In genomic region chr5:151216781-151217180, GRCh38 we compare ENCODE assay signal across 17 cellular contexts. TPM values are rescaled to one million over a fixed set of nuclear protein-coding genes. Genes with fewer than 3 reads are reported as not detected.
DNase-seq lines count a peak whose midpoint lies in the region; ATAC-seq and TF ChIP-seq lines count a peak whose summit lies in the region.
"Had no signal": no experiment of that assay in that cellular context is flagged by ENCODE, and none has a peak within 500 bp of the region (broad histone marks: within the 10 kb centered on the region; RNA-seq: fewer than 3 reads in every experiment).

No MANE protein-coding gene starts in this region.

- H3K9ac ChIP-seq in muscle layer of colon (ENCODE audit: low read length) (no peak overlapping the region), mammary epithelial cell (ENCODE audit: insufficient read depth, low read length) (no peak overlapping the region)

- dilution Hi-C loops in mammary epithelial cell (cut with HindIII; ENCODE audit: low sequenced_read_pairs) = no loop called here

- H3K27me3 Mint-ChIP-seq in activated B cell treated with CpG ODN at 0.5 μM for 24 hours = no peaks in the 10 kb centered on the region

- H3K9me3 ChIP-seq in muscle layer of colon (ENCODE audit: low read length) (no peaks in the 10 kb centered on the region), thymus (ENCODE audit: control insufficient read depth) (no peaks in the 10 kb centered on the region), mammary epithelial cell (replicated peaks; ENCODE audit: insufficient read depth, low read length) (no peaks in the 10 kb centered on the region)
- H3K9me3 ChIP-seq: left lung, right atrium auricular region had no signal

- in situ Hi-C loops in mammary epithelial cell (cut with MboI; ENCODE audit: low sequenced_read_pairs in 2 of 2) = no loop called here

- BruUV-seq in mammary epithelial cell (replicated peaks; lab: Mats Ljungman, UMichigan) = no TSS peak

- H3K4me1 ChIP-seq in muscle layer of colon (ENCODE audit: insufficient read depth, low read length) (peaks cover 68% of the 10 kb centered on the region), thymus (ENCODE audit: control insufficient read depth, insufficient read depth, low read length) (peaks cover 40% of the 10 kb centered on the region), mammary epithelial cell (ENCODE audit: insufficient read depth, low read length) (no peaks in the 10 kb centered on the region)

- peak overlapping the region; percentile 79 for H3K27ac ChIP-seq in muscle layer of colon (ENCODE audit: low read depth, low read length)
- no peak overlapping the region for H3K27ac ChIP-seq in thymus (ENCODE audit: low read depth)
- H3K27ac ChIP-seq in mammary epithelial cell (ENCODE audit: insufficient read depth, low read depth, low read length) = no peak overlapping the region

- TF ChIP-seq CTCF in activated B cell treated with CpG ODN at 0.5 μM for 24 hours (IDR thresholded peaks at IDR 0.05) = no peak
- TF ChIP-seq CTCF in mammary epithelial cell (conservative IDR thresholded peaks at IDR 0.05 in 1 of 2, IDR thresholded peaks at IDR 0.05 in 1 of 2; ENCODE audit: extremely low read depth in 1 of 2, insufficient read depth in 1 of 2, low read depth in 1 of 2, low read length in 2 of 2) = no peak

- H3K36me3 ChIP-seq in muscle layer of colon (ENCODE audit: insufficient read depth, low read length) = peaks cover 7% of the 10 kb centered on the region
- H3K36me3 ChIP-seq in thymus (ENCODE audit: control insufficient read depth, insufficient read depth) = peaks cover 53% of the 10 kb centered on the region
- no peaks in the 10 kb centered on the region for H3K36me3 ChIP-seq in mammary epithelial cell (ENCODE audit: insufficient read depth, low read length)
- H3K36me3 ChIP-seq: left lung had no signal

- H3K27me3 ChIP-seq in muscle layer of colon (ENCODE audit: control insufficient read depth in 1 of 2, insufficient read depth in 2 of 2, low read length in 2 of 2) (no peaks in the 10 kb centered on the region), thymus (ENCODE audit: control insufficient read depth, insufficient read depth) (no peaks in the 10 kb centered on the region), mammary epithelial cell (ENCODE audit: insufficient read depth, low read length) (no peaks in the 10 kb centered on the region)
- H3K27me3 ChIP-seq: left lung, right atrium auricular region had no signal

- CTCF ChIA-PET in activated B cell treated with CpG ODN at 0.5 μM for 24 hours (lab: Charles Lee) = interaction anchor here (0.8 to 1.0 kb wide), 3 partner anchors 22 to 91 kb away, joined by 3 read pairs; no protein-coding TSS in a partner anchor
- CTCF ChIA-PET in mammary epithelial cell (lab: Charles Lee; ENCODE audit: low non-redundant PET) = no interaction called here
- CTCF ChIA-PET in HEK293T (lab: Yijun Ruan, JAX) = no interaction called here

- DNase-seq in activated effector memory CD4-positive, alpha-beta T cell treated with anti-CD3 and anti-CD28 coated beads, Interleukin-2, amount 50 U/mL, for 16 hours = peak; percentile 8
- no peak for DNase-seq in activated effector memory CD4-positive, alpha-beta T cell treated with Interleukin-2 at 50 U/mL for 16 hours
- DNase-seq in activated B cell treated with CpG ODN at 0.5 μM for 24 hours (no peak), mammary epithelial cell (no peak), HEK293T (ENCODE audit: extremely low spot score) (no peak), NCI-H2107 treated with DMSO at 0.1 percent for 48 hours (lab: John Stamatoyannopoulos, UW; ENCODE audit: unreplicated experiment) (no peak)
- DNase-seq: dermis blood vessel endothelial cell; DMS153; H9; left lung; NCI-H1092; NCI-H2227 treated with DMSO at 0.1 percent for 48 hours; stimulated activated CD4-positive, alpha-beta T cell treated with anti-CD3 and anti-CD28 coated beads, Interleukin-4, amount 100 ng/mL, for 24 hours had no signal

- H3K4me3 Mint-ChIP-seq in activated B cell treated with CpG ODN at 0.5 μM for 24 hours = peak overlapping the region; percentile 0
- H3K4me3 Mint-ChIP-seq: H9, nephron had no signal

- intact Hi-C loops in activated B cell treated with CpG ODN at 0.5 μM for 24 hours (cut with micrococcal nuclease) = no loop called here
- intact Hi-C loops in mammary epithelial cell (cut with micrococcal nuclease) = no loop called here

- H3K4me2 ChIP-seq in mammary epithelial cell (ENCODE audit: insufficient read depth, low read depth, low read length) = no peak overlapping the region

- WGBS in thymus = 95% methylated on average over 5 of the region's 5 CpGs
- WGBS in mammary epithelial cell (ENCODE audit: low coverage, missing lambda C conversion rate) = 69% methylated on average over 5 of the region's 5 CpGs

- H2AFZ ChIP-seq in mammary epithelial cell (ENCODE audit: low read depth, low read length) = no peak overlapping the region

- peak overlapping the region; percentile 94 for H3K27ac Mint-ChIP-seq in activated B cell treated with CpG ODN at 0.5 μM for 24 hours
- H3K27ac Mint-ChIP-seq: H9, nephron had no signal

- POLR2A ChIA-PET in activated B cell treated with CpG ODN at 0.5 μM for 24 hours (lab: Charles Lee) (interaction anchor here (7.4 kb wide), 1 partner anchor 23 kb away, joined by 104 read pairs; no protein-coding TSS in a partner anchor), HEK293T (lab: Yijun Ruan, JAX) (no interaction called here)

- peaks cover 58% of the 10 kb centered on the region for H3K36me3 Mint-ChIP-seq in activated B cell treated with CpG ODN at 0.5 μM for 24 hours (ENCODE audit: low read depth)

- ATAC-seq in activated B cell treated with CpG ODN at 0.5 μM for 24 hours (ENCODE audit: low read depth) = no peak
- ATAC-seq: left lung had no signal

- H3K9me3 Mint-ChIP-seq in activated B cell treated with CpG ODN at 0.5 μM for 24 hours = no peaks in the 10 kb centered on the region
- H3K9me3 Mint-ChIP-seq: H9, nephron had no signal

- peaks cover 98% of the 10 kb centered on the region for H3K4me1 Mint-ChIP-seq in activated B cell treated with CpG ODN at 0.5 μM for 24 hours
- H3K4me1 Mint-ChIP-seq: nephron had no signal

- H4K20me1 ChIP-seq in mammary epithelial cell (ENCODE audit: insufficient read depth, low read length) = no peaks in the 10 kb centered on the region

- no peaks in the 10 kb centered on the region for H3K79me2 ChIP-seq in mammary epithelial cell (ENCODE audit: insufficient read depth, low read length)

- H3K4me3 ChIP-seq in muscle layer of colon (ENCODE audit: low read depth in 1 of 2, low read length in 2 of 2) (no peak overlapping the region), thymus (ENCODE audit: low read length) (peak overlapping the region; percentile 84), mammary epithelial cell (replicated peaks in 1 of 3; ENCODE audit: insufficient read depth in 1 of 3, low read depth in 2 of 3, low read length in 3 of 3) (no peak overlapping the region)
- H3K4me3 ChIP-seq: left lung, right atrium auricular region had no signal

TF ChIP-seq in HEK293T, 16 proteins besides CTCF, POLR2A, EP300 and RAD21:
- TF ChIP-seq ZNF384 (IDR thresholded peaks at IDR 0.05) (no peak), BHLHE40 (IDR thresholded peaks at IDR 0.05; ENCODE audit: borderline replicate concordance) (no peak), TARDBP (IDR thresholded peaks at IDR 0.05) (no peak), SP1 (IDR thresholded peaks at IDR 0.05) (no peak), PKNOX1 (IDR thresholded peaks at IDR 0.05) (no peak)

RNA-seq across cellular contexts. Expression of gene CCDC69, which starts 7.1 kb away (rescaled TPM):
- total RNA-seq in activated B cell treated with CpG ODN at 0.5 μM for 24 hours (98.9 and 109 TPM in 2 replicates), mammary epithelial cell (1 to 10 TPM in 1 of 2 donors, under 1 TPM in 1; 0.17 to 1.3 TPM)
- polyA plus RNA-seq in thymus (30.9 TPM), mammary epithelial cell (2.2 TPM)
- polyA minus RNA-seq in mammary epithelial cell = 0.16 TPM

RNA-seq across cellular contexts. Expression of gene GM2A, which starts 36.2 kb away (rescaled TPM):
- total RNA-seq in activated B cell treated with CpG ODN at 0.5 μM for 24 hours (51.3 and 53.1 TPM in 2 replicates), mammary epithelial cell (100 to 1,000 TPM; 114 to 138 TPM)
- polyA plus RNA-seq in thymus (38.4 TPM), mammary epithelial cell (88.4 TPM)
- polyA minus RNA-seq in mammary epithelial cell = 238 TPM

RNA-seq across cellular contexts. Expression of gene ANXA6, which starts 59.2 kb away (rescaled TPM):
- total RNA-seq in activated B cell treated with CpG ODN at 0.5 μM for 24 hours (367 and 379 TPM in 2 replicates), mammary epithelial cell (10 to 100 TPM in 1 of 2 donors, 1 to 10 TPM in 1; 9.6 to 32.5 TPM)
- polyA plus RNA-seq in thymus (122 TPM), mammary epithelial cell (59.7 TPM)
- 109 TPM for polyA minus RNA-seq in mammary epithelial cell

Comparison
In these comparisons a context has a peak if more than half of its experiments do, and no peak if none do; other contexts are left out.
1. RNA of gene CCDC69, which starts 7.1 kb away (total RNA-seq): 98.9 to 109 TPM in activated B cell treated with CpG ODN at 0.5 μM for 24 hours; 0.17 to 1.3 TPM in mammary epithelial cell; every median in the first group is over 10 times any median in the second.
2. RNA of gene ANXA6, which starts 59.2 kb away (total RNA-seq): 367 to 379 TPM in activated B cell treated with CpG ODN at 0.5 μM for 24 hours; 9.6 to 32.5 TPM in mammary epithelial cell; every median in the first group is over 10 times any median in the second.